In genomic region chr12:7609480-7609879, GRCh38 we compare ENCODE assay signal across 13 cellular contexts. TPM values are rescaled to one million over a fixed set of nuclear protein-coding genes. Genes with fewer than 3 reads are reported as not detected.
DNase-seq lines count a peak whose midpoint lies in the region; ATAC-seq and TF ChIP-seq lines count a peak whose summit lies in the region.
"Had no signal": no experiment of that assay in that cellular context is flagged by ENCODE, and none has a peak within 500 bp of the region (broad histone marks: within the 10 kb centered on the region; RNA-seq: fewer than 3 reads in every experiment).

No MANE protein-coding gene starts in this region.

- no peaks in the 10 kb centered on the region for H3K9me3 ChIP-seq in left lung
- H3K9me3 ChIP-seq: esophagus muscularis mucosa had no signal

- no peaks in the 10 kb centered on the region for H3K27me3 ChIP-seq in left lung
- H3K27me3 ChIP-seq: esophagus muscularis mucosa, neural progenitor cell had no signal

- DNase-seq in DMS53 (lab: John Stamatoyannopoulos, UW) (peak; percentile 29), DMS53 treated with DMSO at 0.1 percent for 48 hours (lab: John Stamatoyannopoulos, UW; ENCODE audit: unreplicated experiment) (no peak), LoVo (ENCODE audit: low spot score) (peak; percentile 25), left lung (no peak), sciatic nerve (ENCODE audit: low spot score) (no peak), DMS114 treated with DMSO at 0.1 percent for 48 hours (lab: John Stamatoyannopoulos, UW; ENCODE audit: unreplicated experiment) (no peak), medulla oblongata (ENCODE audit: extremely low spot score) (no peak)
- DNase-seq in activated naive CD8-positive, alpha-beta T cell treated with anti-CD3 and anti-CD28 coated beads for 36 hours, result no peak
- DNase-seq: DMS153 had no signal

- peaks cover 31% of the 10 kb centered on the region for H3K27me3 Mint-ChIP-seq in activated naive CD8-positive, alpha-beta T cell treated with anti-CD3 and anti-CD28 coated beads for 36 hours

- no peaks in the 10 kb centered on the region for H3K4me1 ChIP-seq in left lung
- H3K4me1 ChIP-seq: esophagus muscularis mucosa, neural progenitor cell had no signal

- H3K27ac ChIP-seq in left lung, result no peak overlapping the region
- H3K27ac ChIP-seq: 22Rv1, esophagus muscularis mucosa, neural progenitor cell had no signal

- peaks cover 7% of the 10 kb centered on the region for H3K4me1 Mint-ChIP-seq in activated naive CD8-positive, alpha-beta T cell treated with anti-CD3 and anti-CD28 coated beads for 36 hours
- H3K4me1 Mint-ChIP-seq: neural progenitor cell had no signal

- intact Hi-C loops in left lung (cut with DNase I) (no loop called here), sciatic nerve (cut with DNase I) (no loop called here)

- ATAC-seq in left lung (peak; percentile 16), sciatic nerve (no peak)

- no peaks in the 10 kb centered on the region for H3K9me3 Mint-ChIP-seq in activated naive CD8-positive, alpha-beta T cell treated with anti-CD3 and anti-CD28 coated beads for 36 hours

- H3K4me3 Mint-ChIP-seq in activated naive CD8-positive, alpha-beta T cell treated with anti-CD3 and anti-CD28 coated beads for 36 hours, result peak overlapping the region; percentile 42
- H3K4me3 Mint-ChIP-seq: neural progenitor cell had no signal

- no peaks in the 10 kb centered on the region for H3K36me3 Mint-ChIP-seq in activated naive CD8-positive, alpha-beta T cell treated with anti-CD3 and anti-CD28 coated beads for 36 hours
- H3K36me3 Mint-ChIP-seq: neural progenitor cell had no signal

- no peak for TF ChIP-seq CTCF in left lung (IDR thresholded peaks at IDR 0.05)

- no peak overlapping the region for H3K4me3 ChIP-seq in left lung
- H3K4me3 ChIP-seq: esophagus muscularis mucosa, neural progenitor cell had no signal

- no peak overlapping the region for H3K27ac Mint-ChIP-seq in activated naive CD8-positive, alpha-beta T cell treated with anti-CD3 and anti-CD28 coated beads for 36 hours
- H3K27ac Mint-ChIP-seq: neural progenitor cell had no signal

- no peaks in the 10 kb centered on the region for H3K36me3 ChIP-seq in left lung
- H3K36me3 ChIP-seq: esophagus muscularis mucosa, neural progenitor cell had no signal

RNA-seq across cellular contexts. Expression of gene APOBEC1, which starts 56.2 kb away (rescaled TPM):
- total RNA-seq in activated naive CD8-positive, alpha-beta T cell treated with anti-CD3 and anti-CD28 coated beads for 36 hours, result not detected
- total RNA-seq in left lung, result not detected
- total RNA-seq in sciatic nerve, result not detected
- total RNA-seq: esophagus muscularis mucosa; T-helper 1 cell treated with Interleukin-12 subunit alpha and Interleukin-12 subunit beta and Interleukin-4 antibody, amounts not matched to agents 30 ng/mL and 1 ng/mL, for 36 hours had no signal

Comparison
In these comparisons a context has a peak if more than half of its experiments do, and no peak if none do; other contexts are left out.
1. DNase-seq: peak in DMS53 (single experiment) and LoVo (single experiment); none in DMS53 treated with DMSO at 0.1 percent for 48 hours (single experiment), activated naive CD8-positive, alpha-beta T cell treated with anti-CD3 and anti-CD28 coated beads for 36 hours (single experiment), left lung (0 of 2), sciatic nerve (single experiment), DMS114 treated with DMSO at 0.1 percent for 48 hours (single experiment) and medulla oblongata (single experiment).